ENCODE assay signal across 31 cellular contexts in the genomic region with DNA sequence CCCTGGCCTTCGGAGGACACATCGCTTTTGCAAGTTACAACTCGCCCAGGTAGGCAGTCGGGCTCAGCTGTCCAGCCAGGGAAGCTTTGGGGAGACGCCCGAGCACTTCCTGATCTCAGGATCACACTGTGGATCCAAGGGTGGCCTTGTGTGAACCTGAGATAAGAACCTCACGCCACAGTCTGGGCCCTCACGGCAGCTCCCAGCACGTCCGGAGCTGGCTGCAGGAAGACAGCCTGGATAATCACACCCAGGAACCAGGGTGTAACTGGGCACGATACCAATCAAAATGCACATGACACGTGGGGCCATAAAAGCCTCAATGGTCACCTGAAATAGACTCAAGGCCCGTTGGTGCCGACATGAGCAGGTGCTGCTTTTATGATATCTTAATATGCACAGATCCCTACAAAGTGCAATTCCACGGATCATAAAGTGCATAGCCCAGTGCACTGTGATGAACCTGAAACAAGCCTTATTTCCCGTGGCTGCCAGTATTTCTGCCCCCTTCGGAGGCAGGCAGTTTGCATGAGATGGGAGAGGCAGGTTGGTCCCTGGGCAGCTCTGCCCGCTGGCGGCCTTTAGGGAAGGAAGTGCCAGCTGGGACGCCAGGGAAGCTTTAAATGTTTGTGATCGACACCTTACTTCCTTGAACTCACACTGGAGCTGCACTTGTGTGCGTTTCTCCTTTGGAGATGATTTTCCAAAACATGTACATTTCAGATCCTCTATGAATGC. TPM values are rescaled to one million over a fixed set of nuclear protein-coding genes. Genes with fewer than 3 reads are reported as not detected.
A peak's percentile ranks its signal among the peaks of the same experiment; 100 is the strongest.
DNase-seq lines count a peak whose midpoint lies in the region; ATAC-seq and TF ChIP-seq lines count a peak whose summit lies in the region.
"Had no signal": no experiment of that assay in that cellular context is flagged by ENCODE, and none has a peak within 500 bp of the region (broad histone marks: within the 10 kb centered on the region; RNA-seq: fewer than 3 reads in every experiment).

No MANE protein-coding gene starts in this region.

- H3K9me3 ChIP-seq in RWPE2 (ENCODE audit: severe bottlenecking) (peaks cover 16% of the 10 kb centered on the region), MG63 (peaks cover 20% of the 10 kb centered on the region)

- DNase-seq in CMK (ENCODE audit: low read depth) (peak; percentile 22), NCI-H1092 (lab: John Stamatoyannopoulos, UW) (peak; percentile 36), RWPE2 (ENCODE audit: low spot score) (no peak), left colon (peak; percentile 80 to 91), D341Med (ENCODE audit: low spot score) (no peak), MG63 (no peak)
- DNase-seq: activated CD4-positive, CD25-positive, alpha-beta regulatory T cell; activated naive CD4-positive, alpha-beta T cell treated with anti-CD3 and anti-CD28 coated beads, Interleukin-2, amount 10 ng/mL, durations not matched to agents 7 days and 5 days; brain microvascular endothelial cell; CD8-positive, alpha-beta memory T cell; effector CD4-positive, alpha-beta T cell; GF-D8; islet precursor cell; Karpas-422; NCI-H187 treated with DMSO at 0.1 percent for 48 hours; NCI-H226; NCI-H82; retina; stimulated activated CD4-positive, alpha-beta T cell treated with anti-CD3 and anti-CD28 coated beads, Interleukin-1b, Interleukin-23, amount 100 ng/mL, for 48 hours; SW 1271; T1000; trophoblast cell had no signal

- intact Hi-C loops in left colon (cut with DNase I, micrococcal nuclease) = no loop called here

- H3K4me3 ChIP-seq in RWPE2 (ENCODE audit: severe bottlenecking) = no peak overlapping the region
- H3K4me3 ChIP-seq in MG63 = no peak overlapping the region
- H3K4me3 ChIP-seq: smooth muscle cell had no signal

- H3K4me1 ChIP-seq in RWPE2 (ENCODE audit: insufficient read depth, poor library complexity, severe bottlenecking) = peaks cover 8% of the 10 kb centered on the region

- peaks cover 3% of the 10 kb centered on the region for H3K27me3 ChIP-seq in RWPE2 (ENCODE audit: insufficient read depth, poor library complexity, severe bottlenecking)
- H3K27me3 ChIP-seq in MG63 = peaks cover 21% of the 10 kb centered on the region
- H3K27me3 ChIP-seq: brain microvascular endothelial cell had no signal

- peak; percentile 51; the same call in 2 of the 3 replicates for ATAC-seq in RWPE2 (ENCODE audit: low read depth)
- ATAC-seq in left colon = peak; percentile 90
- no peak for ATAC-seq in HG02798 (IDR thresholded peaks at IDR 0.05; ENCODE audit: poor library complexity, unreplicated experiment)
- ATAC-seq in HG02571 (IDR thresholded peaks at IDR 0.05; ENCODE audit: unreplicated experiment) = no peak
- ATAC-seq: HCT116; natural killer cell treated with Interleukin-12 subunit alpha and Interleukin-12 subunit beta and Interleukin-15 and Interleukin-18, amount 100 ng/mL, for 72 hours had no signal

- H3K36me3 ChIP-seq in RWPE2 (ENCODE audit: low read depth) = no peaks in the 10 kb centered on the region
- no peaks in the 10 kb centered on the region for H3K36me3 ChIP-seq in MG63
- H3K36me3 ChIP-seq: brain microvascular endothelial cell had no signal

- TF ChIP-seq CTCF in RWPE2 (IDR thresholded peaks at IDR 0.05; ENCODE audit: poor library complexity, severe bottlenecking) = no peak

- H3K27ac ChIP-seq in RWPE2 (ENCODE audit: poor library complexity, severe bottlenecking) = peak overlapping the region; percentile 18
- H3K27ac ChIP-seq: brain microvascular endothelial cell had no signal

RNA-seq across cellular contexts. Expression of gene SLC6A18, which starts 14.5 kb away (rescaled TPM):
- under 1 TPM in 1 of 2 donors, not detected in 1; 0.11 TPM for total RNA-seq in left colon
- total RNA-seq in MG63 (2014; rRNA removed; shearing (Covaris generic); ENCODE audit: low replicate concordance) = not detected in 2 replicates
- total RNA-seq: B cell; CD8-positive, alpha-beta memory T cell; liver; mesothelial cell of epicardium; natural killer cell treated with Interleukin-12 subunit alpha and Interleukin-12 subunit beta and Interleukin-15 and Interleukin-18, amount 100 ng/mL, for 72 hours; osteocyte; smooth muscle cell had no signal

RNA-seq across cellular contexts. Expression of gene SLC6A19, which starts 38.3 kb away (rescaled TPM):
- total RNA-seq in left colon = 10 to 100 TPM in 1 of 2 donors, 1 to 10 TPM in 1; 5.8 to 72.5 TPM
- not detected in 2 replicates for total RNA-seq in MG63 (2014; rRNA removed; shearing (Covaris generic); ENCODE audit: low replicate concordance)
- total RNA-seq: B cell; CD8-positive, alpha-beta memory T cell; mesothelial cell of epicardium; natural killer cell treated with Interleukin-12 subunit alpha and Interleukin-12 subunit beta and Interleukin-15 and Interleukin-18, amount 100 ng/mL, for 72 hours; osteocyte; smooth muscle cell had no signal

RNA-seq across cellular contexts. Expression of gene TERT, which starts 55.2 kb away (rescaled TPM):
- 1 to 10 TPM; 2.3 to 5.1 TPM for total RNA-seq in left colon
- 0.72 and 2.4 TPM in 2 replicates for total RNA-seq in MG63 (2014; rRNA removed; shearing (Covaris generic); ENCODE audit: low replicate concordance)
- total RNA-seq: osteocyte, smooth muscle cell had no signal

Comparison
In these comparisons a context has a peak if more than half of its experiments do, and no peak if none do; other contexts are left out.
1. DNase-seq: peak in CMK (single experiment), NCI-H1092 (single experiment) and left colon (2 of 2); none in RWPE2 (single experiment), D341Med (single experiment) and MG63 (single experiment).
2. ATAC-seq: peak in RWPE2 (single experiment) and left colon (single experiment); none in HG02798 (single experiment) and HG02571 (single experiment).